1 cellular context compared by ENCODE assay signal in the genomic region with DNA sequence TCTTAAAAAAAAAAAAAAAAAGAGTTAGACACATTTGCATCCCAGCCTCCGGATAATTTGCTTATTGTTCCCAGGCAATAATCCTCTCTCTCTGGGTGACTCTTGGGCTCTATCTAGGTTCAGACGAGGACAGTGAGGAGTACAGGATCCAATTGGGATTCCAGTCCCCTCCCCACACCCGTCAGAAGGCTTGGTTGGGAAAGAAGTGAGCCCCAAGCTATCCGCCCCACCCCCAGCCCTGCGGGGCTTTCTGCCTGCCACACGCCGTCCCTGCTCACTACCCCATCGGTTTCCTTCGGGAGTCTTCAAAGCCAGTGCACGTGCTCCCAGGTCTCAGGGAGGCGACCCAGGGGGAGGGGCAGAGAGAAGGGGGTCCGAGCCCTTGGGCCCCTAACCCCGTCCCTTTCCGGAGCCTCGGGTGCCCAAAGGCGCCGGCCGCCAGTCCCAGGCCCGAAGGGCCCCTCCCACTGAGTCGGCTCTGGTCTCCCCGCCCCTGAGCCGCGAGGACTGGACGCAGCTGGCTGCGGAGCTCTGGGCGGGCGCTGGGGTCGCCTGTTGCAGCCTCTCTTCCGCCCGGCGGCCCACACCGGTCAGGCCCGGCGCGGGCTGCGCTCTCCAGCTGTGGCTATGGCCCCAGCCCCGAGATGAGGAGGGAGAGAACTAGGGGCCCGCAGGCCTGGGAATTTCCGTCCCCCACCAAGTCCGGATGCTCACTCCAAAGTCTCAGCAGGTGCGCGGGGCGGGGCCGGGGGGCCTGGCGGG.
TF ChIP-seq lines count a peak whose summit lies in the region.

No MANE protein-coding gene starts in this region.

TF ChIP-seq in HepG2, 621 proteins besides CTCF, POLR2A, EP300 and RAD21 (continued from another document and continues in another):
- TF ChIP-seq MIER3 (CRISPR knock-in tag; IDR thresholded peaks at IDR 0.05; ENCODE audit: borderline replicate concordance): peak; percentile 34; the same call in 1 of the 2 replicates
- TF ChIP-seq ZNF282 (IDR thresholded peaks at IDR 0.05; ENCODE audit: partially characterized antibody): no peak
- no peak for TF ChIP-seq MBNL3 (CRISPR knock-in tag; conservative IDR thresholded peaks at IDR 0.05)
- TF ChIP-seq, protein P1, sequence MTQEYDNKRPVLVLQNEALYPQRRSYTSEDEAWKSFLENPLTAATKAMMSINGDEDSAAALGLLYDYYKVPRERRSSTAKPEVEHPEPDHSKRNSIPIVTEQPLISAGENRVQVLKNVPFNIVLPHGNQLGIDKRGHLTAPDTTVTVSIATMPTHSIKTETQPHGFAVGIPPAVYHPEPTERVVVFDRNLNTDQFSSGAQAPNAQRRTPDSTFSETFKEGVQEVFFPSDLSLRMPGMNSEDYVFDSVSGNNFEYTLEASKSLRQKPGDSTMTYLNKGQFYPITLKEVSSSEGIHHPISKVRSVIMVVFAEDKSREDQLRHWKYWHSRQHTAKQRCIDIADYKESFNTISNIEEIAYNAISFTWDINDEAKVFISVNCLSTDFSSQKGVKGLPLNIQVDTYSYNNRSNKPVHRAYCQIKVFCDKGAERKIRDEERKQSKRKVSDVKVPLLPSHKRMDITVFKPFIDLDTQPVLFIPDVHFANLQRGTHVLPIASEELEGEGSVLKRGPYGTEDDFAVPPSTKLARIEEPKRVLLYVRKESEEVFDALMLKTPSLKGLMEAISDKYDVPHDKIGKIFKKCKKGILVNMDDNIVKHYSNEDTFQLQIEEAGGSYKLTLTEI (CRISPR knock-in tag; conservative IDR thresholded peaks at IDR 0.05): no peak
- TF ChIP-seq, protein P2, sequence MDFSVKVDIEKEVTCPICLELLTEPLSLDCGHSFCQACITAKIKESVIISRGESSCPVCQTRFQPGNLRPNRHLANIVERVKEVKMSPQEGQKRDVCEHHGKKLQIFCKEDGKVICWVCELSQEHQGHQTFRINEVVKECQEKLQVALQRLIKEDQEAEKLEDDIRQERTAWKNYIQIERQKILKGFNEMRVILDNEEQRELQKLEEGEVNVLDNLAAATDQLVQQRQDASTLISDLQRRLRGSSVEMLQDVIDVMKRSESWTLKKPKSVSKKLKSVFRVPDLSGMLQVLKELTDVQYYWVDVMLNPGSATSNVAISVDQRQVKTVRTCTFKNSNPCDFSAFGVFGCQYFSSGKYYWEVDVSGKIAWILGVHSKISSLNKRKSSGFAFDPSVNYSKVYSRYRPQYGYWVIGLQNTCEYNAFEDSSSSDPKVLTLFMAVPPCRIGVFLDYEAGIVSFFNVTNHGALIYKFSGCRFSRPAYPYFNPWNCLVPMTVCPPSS (IDR thresholded peaks at IDR 0.05): no peak
- TF ChIP-seq ZNF710 (CRISPR knock-in tag; IDR thresholded peaks at IDR 0.05; ENCODE audit: borderline replicate concordance): peak; percentile 51; the same call in 1 of the 2 replicates
- TF ChIP-seq SETDB1 (CRISPR knock-in tag; IDR thresholded peaks at IDR 0.05; ENCODE audit: borderline replicate concordance): no peak
- no peak for TF ChIP-seq ELF4 (CRISPR knock-in tag; IDR thresholded peaks at IDR 0.05; ENCODE audit: borderline replicate concordance)
- TF ChIP-seq ZNF557 (CRISPR knock-in tag; IDR thresholded peaks at IDR 0.05): no peak
- TF ChIP-seq NR2F2 (IDR thresholded peaks at IDR 0.05; ENCODE audit: borderline replicate concordance, low read depth): no peak
- no peak for TF ChIP-seq ETV6 (CRISPR knock-in tag; conservative IDR thresholded peaks at IDR 0.05)
- TF ChIP-seq DMAP1 (CRISPR knock-in tag; IDR thresholded peaks at IDR 0.05): peak; percentile 74; the same call in 1 of the 2 replicates
- TF ChIP-seq, protein P3, sequence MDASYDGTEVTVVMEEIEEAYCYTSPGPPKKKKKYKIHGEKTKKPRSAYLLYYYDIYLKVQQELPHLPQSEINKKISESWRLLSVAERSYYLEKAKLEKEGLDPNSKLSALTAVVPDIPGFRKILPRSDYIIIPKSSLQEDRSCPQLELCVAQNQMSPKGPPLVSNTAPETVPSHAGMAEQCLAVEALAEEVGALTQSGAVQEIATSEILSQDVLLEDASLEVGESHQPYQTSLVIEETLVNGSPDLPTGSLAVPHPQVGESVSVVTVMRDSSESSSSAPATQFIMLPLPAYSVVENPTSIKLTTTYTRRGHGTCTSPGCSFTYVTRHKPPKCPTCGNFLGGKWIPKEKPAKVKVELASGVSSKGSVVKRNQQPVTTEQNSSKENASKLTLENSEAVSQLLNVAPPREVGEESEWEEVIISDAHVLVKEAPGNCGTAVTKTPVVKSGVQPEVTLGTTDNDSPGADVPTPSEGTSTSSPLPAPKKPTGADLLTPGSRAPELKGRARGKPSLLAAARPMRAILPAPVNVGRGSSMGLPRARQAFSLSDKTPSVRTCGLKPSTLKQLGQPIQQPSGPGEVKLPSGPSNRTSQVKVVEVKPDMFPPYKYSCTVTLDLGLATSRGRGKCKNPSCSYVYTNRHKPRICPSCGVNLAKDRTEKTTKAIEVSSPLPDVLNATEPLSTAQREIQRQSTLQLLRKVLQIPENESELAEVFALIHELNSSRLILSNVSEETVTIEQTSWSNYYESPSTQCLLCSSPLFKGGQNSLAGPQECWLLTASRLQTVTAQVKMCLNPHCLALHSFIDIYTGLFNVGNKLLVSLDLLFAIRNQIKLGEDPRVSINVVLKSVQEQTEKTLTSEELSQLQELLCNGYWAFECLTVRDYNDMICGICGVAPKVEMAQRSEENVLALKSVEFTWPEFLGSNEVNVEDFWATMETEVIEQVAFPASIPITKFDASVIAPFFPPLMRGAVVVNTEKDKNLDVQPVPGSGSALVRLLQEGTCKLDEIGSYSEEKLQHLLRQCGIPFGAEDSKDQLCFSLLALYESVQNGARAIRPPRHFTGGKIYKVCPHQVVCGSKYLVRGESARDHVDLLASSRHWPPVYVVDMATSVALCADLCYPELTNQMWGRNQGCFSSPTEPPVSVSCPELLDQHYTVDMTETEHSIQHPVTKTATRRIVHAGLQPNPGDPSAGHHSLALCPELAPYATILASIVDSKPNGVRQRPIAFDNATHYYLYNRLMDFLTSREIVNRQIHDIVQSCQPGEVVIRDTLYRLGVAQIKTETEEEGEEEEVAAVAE (CRISPR knock-in tag; IDR thresholded peaks at IDR 0.05; ENCODE audit: borderline replicate concordance): peak; percentile 75; the same call in 1 of the 2 replicates
- no peak for TF ChIP-seq THAP8 (CRISPR knock-in tag; IDR thresholded peaks at IDR 0.05; ENCODE audit: borderline replicate concordance)
- 0 out of 2 replicates have a peak, but pooled peaks have one; percentile 37 for TF ChIP-seq PITX1 (CRISPR knock-in tag; IDR thresholded peaks at IDR 0.05)
- TF ChIP-seq ZMYM2 (CRISPR knock-in tag; IDR thresholded peaks at IDR 0.05): no peak
- 0 out of 2 replicates have a peak, but pooled peaks have one; percentile 46 for TF ChIP-seq ZNF670 (CRISPR knock-in tag; IDR thresholded peaks at IDR 0.05; ENCODE audit: borderline replicate concordance)
- no peak for TF ChIP-seq ZBTB39 (CRISPR knock-in tag; IDR thresholded peaks at IDR 0.05)
- TF ChIP-seq ZFP1 (CRISPR knock-in tag; IDR thresholded peaks at IDR 0.05): 0 out of 2 replicates have a peak, but pooled peaks have one; percentile 43
- no peak for TF ChIP-seq ZBTB34 (CRISPR knock-in tag; IDR thresholded peaks at IDR 0.05)
- TF ChIP-seq, protein P4, sequence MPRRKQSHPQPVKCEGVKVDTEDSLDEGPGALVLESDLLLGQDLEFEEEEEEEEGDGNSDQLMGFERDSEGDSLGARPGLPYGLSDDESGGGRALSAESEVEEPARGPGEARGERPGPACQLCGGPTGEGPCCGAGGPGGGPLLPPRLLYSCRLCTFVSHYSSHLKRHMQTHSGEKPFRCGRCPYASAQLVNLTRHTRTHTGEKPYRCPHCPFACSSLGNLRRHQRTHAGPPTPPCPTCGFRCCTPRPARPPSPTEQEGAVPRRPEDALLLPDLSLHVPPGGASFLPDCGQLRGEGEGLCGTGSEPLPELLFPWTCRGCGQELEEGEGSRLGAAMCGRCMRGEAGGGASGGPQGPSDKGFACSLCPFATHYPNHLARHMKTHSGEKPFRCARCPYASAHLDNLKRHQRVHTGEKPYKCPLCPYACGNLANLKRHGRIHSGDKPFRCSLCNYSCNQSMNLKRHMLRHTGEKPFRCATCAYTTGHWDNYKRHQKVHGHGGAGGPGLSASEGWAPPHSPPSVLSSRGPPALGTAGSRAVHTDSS (CRISPR knock-in tag; conservative IDR thresholded peaks at IDR 0.05): no peak
- TF ChIP-seq ZNF672 (CRISPR knock-in tag; IDR thresholded peaks at IDR 0.05): no peak
- no peak; the same call in 1 of the 2 replicates for TF ChIP-seq ZZZ3 (CRISPR knock-in tag; IDR thresholded peaks at IDR 0.05; ENCODE audit: borderline replicate concordance)
- no peak for TF ChIP-seq ZNF431 (CRISPR knock-in tag; IDR thresholded peaks at IDR 0.05; ENCODE audit: borderline replicate concordance, low read depth)
- TF ChIP-seq ZNF841 (CRISPR knock-in tag; IDR thresholded peaks at IDR 0.05; ENCODE audit: borderline replicate concordance): no peak
- TF ChIP-seq ZNF225 (CRISPR knock-in tag; IDR thresholded peaks at IDR 0.05): peak; percentile 81
- TF ChIP-seq ZNF776 (CRISPR knock-in tag; IDR thresholded peaks at IDR 0.05): no peak
- TF ChIP-seq FOXJ3 (CRISPR knock-in tag; IDR thresholded peaks at IDR 0.05; ENCODE audit: borderline replicate concordance): no peak
- TF ChIP-seq, protein P5, sequence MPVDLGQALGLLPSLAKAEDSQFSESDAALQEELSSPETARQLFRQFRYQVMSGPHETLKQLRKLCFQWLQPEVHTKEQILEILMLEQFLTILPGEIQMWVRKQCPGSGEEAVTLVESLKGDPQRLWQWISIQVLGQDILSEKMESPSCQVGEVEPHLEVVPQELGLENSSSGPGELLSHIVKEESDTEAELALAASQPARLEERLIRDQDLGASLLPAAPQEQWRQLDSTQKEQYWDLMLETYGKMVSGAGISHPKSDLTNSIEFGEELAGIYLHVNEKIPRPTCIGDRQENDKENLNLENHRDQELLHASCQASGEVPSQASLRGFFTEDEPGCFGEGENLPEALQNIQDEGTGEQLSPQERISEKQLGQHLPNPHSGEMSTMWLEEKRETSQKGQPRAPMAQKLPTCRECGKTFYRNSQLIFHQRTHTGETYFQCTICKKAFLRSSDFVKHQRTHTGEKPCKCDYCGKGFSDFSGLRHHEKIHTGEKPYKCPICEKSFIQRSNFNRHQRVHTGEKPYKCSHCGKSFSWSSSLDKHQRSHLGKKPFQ (CRISPR knock-in tag; IDR thresholded peaks at IDR 0.05; ENCODE audit: insufficient replicate concordance): no peak
- TF ChIP-seq ZNF207 (IDR thresholded peaks at IDR 0.05; ENCODE audit: borderline replicate concordance): no peak
- no peak; the same call in 1 of the 2 replicates for TF ChIP-seq ZBTB10 (CRISPR knock-in tag; IDR thresholded peaks at IDR 0.05; ENCODE audit: borderline replicate concordance)
- TF ChIP-seq ZNF350 (CRISPR knock-in tag; IDR thresholded peaks at IDR 0.05; ENCODE audit: borderline replicate concordance, low read depth): peak; percentile 67
